8 cellular contexts compared by ENCODE assay signal in genomic region chr6:145813285-145814034, GRCh38. TPM values are rescaled to one million over a fixed set of nuclear protein-coding genes. Genes with fewer than 3 reads are reported as not detected.
DNase-seq lines count a peak whose midpoint lies in the region; ATAC-seq and TF ChIP-seq lines count a peak whose summit lies in the region.

No MANE protein-coding gene starts in this region.

- no peaks in the 10 kb centered on the region for H3K27me3 Mint-ChIP-seq in progenitor cell of endocrine pancreas

- H3K9me3 Mint-ChIP-seq in progenitor cell of endocrine pancreas (ENCODE audit: low read depth), result no peaks in the 10 kb centered on the region

- peak overlapping the region; percentile 75 for H3K4me3 ChIP-seq in HL-60 (replicated peaks; ENCODE audit: insufficient read depth, low read length)
- H3K4me3 ChIP-seq in fibroblast of villous mesenchyme (ENCODE audit: low read depth, low read length), result peak overlapping the region; percentile 86

- H3K36me3 Mint-ChIP-seq in progenitor cell of endocrine pancreas (ENCODE audit: insufficient read depth), result peaks cover 2% of the 10 kb centered on the region

- TF ChIP-seq CTCF in HL-60 (IDR thresholded peaks at IDR 0.05; ENCODE audit: insufficient read depth, low read length) (no peak), VCaP (conservative IDR thresholded peaks at IDR 0.05) (no peak), fibroblast of villous mesenchyme (IDR thresholded peaks at IDR 0.05; ENCODE audit: insufficient read depth, low read depth, low read length) (no peak), progenitor cell of endocrine pancreas (IDR thresholded peaks at IDR 0.05; ENCODE audit: unreplicated experiment) (no peak)

- H3K27me3 ChIP-seq in HL-60 (ENCODE audit: insufficient read depth, poor library complexity, severe bottlenecking), result no peaks in the 10 kb centered on the region

- peak overlapping the region; percentile 91 for H3K4me3 Mint-ChIP-seq in progenitor cell of endocrine pancreas (ENCODE audit: low read depth)

- ATAC-seq in GM21390 (IDR thresholded peaks at IDR 0.05; ENCODE audit: unreplicated experiment), result no peak

- peak; percentile 45 for DNase-seq in NCI-H2171 treated with DMSO at 0.1 percent for 48 hours (lab: John Stamatoyannopoulos, UW)
- DNase-seq in NCI-H2171 (lab: John Stamatoyannopoulos, UW), result no peak
- peak in 1 of 2 experiments; percentile 23 for DNase-seq in HL-60 (ENCODE audit: low read depth in 1 of 2, low spot score in 1 of 2)
- peak; percentile 74 for DNase-seq in fibroblast of villous mesenchyme (ENCODE audit: low read depth)
- DNase-seq in progenitor cell of endocrine pancreas (ENCODE audit: low spot score, unreplicated experiment), result no peak
- DNase-seq in cortex of kidney (lab: John Stamatoyannopoulos, UW), result no peak

- peak overlapping the region; percentile 94 for H3K27ac Mint-ChIP-seq in progenitor cell of endocrine pancreas

- H3K27ac ChIP-seq in HL-60 (replicated peaks), result peak overlapping the region; percentile 65
- peak overlapping the region; percentile 82 for H3K27ac ChIP-seq in VCaP

- peaks cover 35% of the 10 kb centered on the region for H3K4me1 Mint-ChIP-seq in progenitor cell of endocrine pancreas (ENCODE audit: low read depth)

RNA-seq across cellular contexts. Expression of gene FBXO30, which starts 1.1 kb away (rescaled TPM):
- total RNA-seq in fibroblast of villous mesenchyme (8.7 and 16.0 TPM in 2 replicates), progenitor cell of endocrine pancreas (13.1 and 13.3 TPM in 2 replicates)

Comparison
In these comparisons a context has a peak if more than half of its experiments do, and no peak if none do; other contexts are left out.
1. DNase-seq: peak in NCI-H2171 treated with DMSO at 0.1 percent for 48 hours (single experiment) and fibroblast of villous mesenchyme (single experiment); none in NCI-H2171 (single experiment), progenitor cell of endocrine pancreas (single experiment) and cortex of kidney (single experiment).